ENCODE assay signal across 14 cellular contexts in genomic region chr11:67422894-67423293, GRCh38. TPM values are rescaled to one million over a fixed set of nuclear protein-coding genes. Genes with fewer than 3 reads are reported as not detected.
DNase-seq lines count a peak whose midpoint lies in the region; ATAC-seq and TF ChIP-seq lines count a peak whose summit lies in the region.
"Had no signal": no experiment of that assay in that cellular context is flagged by ENCODE, and none has a peak within 500 bp of the region (broad histone marks: within the 10 kb centered on the region; RNA-seq: fewer than 3 reads in every experiment).

No MANE protein-coding gene starts in this region.

- no peak overlapping the region for H3K27ac Mint-ChIP-seq in natural killer cell
- peak overlapping the region in 1 of 2 donors; percentile 36 for H3K27ac Mint-ChIP-seq in natural killer cell treated with Interleukin-12 subunit alpha and Interleukin-12 subunit beta and Interleukin-15 and Interleukin-18, amount 100 ng/mL, for 72 hours
- peak overlapping the region; percentile 87 for H3K27ac Mint-ChIP-seq in type B pancreatic cell
- H3K27ac Mint-ChIP-seq: activated naive CD8-positive, alpha-beta T cell had no signal

- peaks cover 14 to 49% of the 10 kb centered on the region in 2 donors for H3K4me1 Mint-ChIP-seq in natural killer cell
- H3K4me1 Mint-ChIP-seq in natural killer cell treated with Interleukin-12 subunit alpha and Interleukin-12 subunit beta and Interleukin-15 and Interleukin-18, amount 100 ng/mL, for 72 hours (ENCODE audit: low read depth in 2 of 2) = peaks cover 9 to 26% of the 10 kb centered on the region in 2 donors
- peaks cover 8% of the 10 kb centered on the region for H3K4me1 Mint-ChIP-seq in type B pancreatic cell (ENCODE audit: unreplicated experiment)

- CTCF ChIA-PET in PC-9 (lab: Charles Lee) = interaction anchor here (1.0 kb wide), 1 partner anchor 46 kb away, joined by 4 read pairs; the partner anchor contains the start of gene TMEM134

- no TSS peak for BruUV-seq in PC-9 (replicated peaks; lab: Mats Ljungman, UMichigan)

- H3K27me3 Mint-ChIP-seq in natural killer cell (ENCODE audit: low read depth in 2 of 2) = no peaks in the 10 kb centered on the region
- H3K27me3 Mint-ChIP-seq in natural killer cell treated with Interleukin-12 subunit alpha and Interleukin-12 subunit beta and Interleukin-15 and Interleukin-18, amount 100 ng/mL, for 72 hours = no peaks in the 10 kb centered on the region
- no peaks in the 10 kb centered on the region for H3K27me3 Mint-ChIP-seq in type B pancreatic cell
- H3K27me3 Mint-ChIP-seq: activated naive CD8-positive, alpha-beta T cell had no signal

- no peaks in the 10 kb centered on the region for H4K20me1 ChIP-seq in PC-9 (ENCODE audit: insufficient read depth)

- peak overlapping the region; percentile 36 for H3K27ac ChIP-seq in PC-9
- H3K27ac ChIP-seq: gastroesophageal sphincter, suprapubic skin had no signal

- H3K9me2 ChIP-seq in PC-9 (ENCODE audit: insufficient read depth) = no peaks in the 10 kb centered on the region

- no peak for DNase-seq in natural killer cell
- no peak for DNase-seq in natural killer cell treated with Interleukin-12 subunit alpha and Interleukin-12 subunit beta and Interleukin-15 and Interleukin-18, amount 100 ng/mL, for 72 hours (ENCODE audit: low spot score)
- peak; percentile 77 to 81 for DNase-seq in PC-9
- DNase-seq in type B pancreatic cell (ENCODE audit: extremely low spot score, unreplicated experiment) = no peak
- no peak for DNase-seq in central memory CD4-positive, alpha-beta T cell
- no peak for DNase-seq in NCI-H526 (lab: John Stamatoyannopoulos, UW)
- no peak for DNase-seq in NCI-H1694 (lab: John Stamatoyannopoulos, UW)
- DNase-seq: activated T-cell treated with anti-CD3 and anti-CD28 coated beads for 4 hours, NCI-H187, SW 1271 had no signal

- peak overlapping the region; percentile 28 for H3K4me3 Mint-ChIP-seq in natural killer cell
- no peak overlapping the region for H3K4me3 Mint-ChIP-seq in natural killer cell treated with Interleukin-12 subunit alpha and Interleukin-12 subunit beta and Interleukin-15 and Interleukin-18, amount 100 ng/mL, for 72 hours
- peak overlapping the region; percentile 66 for H3K4me3 Mint-ChIP-seq in type B pancreatic cell
- H3K4me3 Mint-ChIP-seq: activated naive CD8-positive, alpha-beta T cell had no signal

- no peaks in the 10 kb centered on the region for H3K27me3 ChIP-seq in PC-9 (ENCODE audit: insufficient read depth, low read depth)
- H3K27me3 ChIP-seq: gastroesophageal sphincter, suprapubic skin had no signal

- H3K36me3 Mint-ChIP-seq in natural killer cell (no peaks in the 10 kb centered on the region), type B pancreatic cell (no peaks in the 10 kb centered on the region)
- H3K36me3 Mint-ChIP-seq in natural killer cell treated with Interleukin-12 subunit alpha and Interleukin-12 subunit beta and Interleukin-15 and Interleukin-18, amount 100 ng/mL, for 72 hours = no peaks in the 10 kb centered on the region
- H3K36me3 Mint-ChIP-seq: activated naive CD8-positive, alpha-beta T cell had no signal

- H3K9me3 ChIP-seq in PC-9 (ENCODE audit: insufficient read depth, low read depth) = no peaks in the 10 kb centered on the region
- H3K9me3 ChIP-seq: gastroesophageal sphincter, suprapubic skin had no signal

- intact Hi-C loops in natural killer cell (cut with micrococcal nuclease) (no loop called here), PC-9 (cut with micrococcal nuclease; ENCODE audit: unreplicated experiment) (no loop called here)

- H3K4me3 ChIP-seq in PC-9 = no peak overlapping the region
- H3K4me3 ChIP-seq: gastroesophageal sphincter, suprapubic skin had no signal

- H3K4me2 ChIP-seq in PC-9 = peak overlapping the region; percentile 47

- H3K4me1 ChIP-seq in PC-9 (replicated peaks; ENCODE audit: insufficient read depth) = peaks cover 24% of the 10 kb centered on the region

- peaks cover 30% of the 10 kb centered on the region; the same call in 1 of the 2 replicates for H3F3A ChIP-seq in PC-9 (ENCODE audit: insufficient read depth, low read depth)

- TF ChIP-seq CTCF in natural killer cell (IDR thresholded peaks at IDR 0.05) = no peak
- no peak for TF ChIP-seq CTCF in PC-9 (conservative IDR thresholded peaks at IDR 0.05)
- TF ChIP-seq CTCF in type B pancreatic cell (conservative IDR thresholded peaks at IDR 0.05) = no peak

- H3K9me3 Mint-ChIP-seq in natural killer cell = no peaks in the 10 kb centered on the region
- H3K9me3 Mint-ChIP-seq in natural killer cell treated with Interleukin-12 subunit alpha and Interleukin-12 subunit beta and Interleukin-15 and Interleukin-18, amount 100 ng/mL, for 72 hours = no peaks in the 10 kb centered on the region
- H3K9me3 Mint-ChIP-seq in type B pancreatic cell = no peaks in the 10 kb centered on the region

- H3K79me2 ChIP-seq in PC-9 (ENCODE audit: low read depth) = no peaks in the 10 kb centered on the region

- no peak overlapping the region for H2AFZ ChIP-seq in PC-9

- POLR2A ChIA-PET in PC-9 (lab: Charles Lee; ENCODE audit: unreplicated experiment) = interaction anchor here (0.5 kb wide), 1 partner anchor 52 kb away, joined by 6 read pairs; no protein-coding TSS in a partner anchor

- H3K36me3 ChIP-seq in PC-9 (ENCODE audit: low read depth) = no peaks in the 10 kb centered on the region
- H3K36me3 ChIP-seq: gastroesophageal sphincter, suprapubic skin had no signal

- ATAC-seq in natural killer cell = no peak
- no peak for ATAC-seq in natural killer cell treated with Interleukin-12 subunit alpha and Interleukin-12 subunit beta and Interleukin-15 and Interleukin-18, amount 100 ng/mL, for 72 hours
- peak; percentile 27 for ATAC-seq in esophagus mucosa
- ATAC-seq: gastroesophageal sphincter had no signal

RNA-seq across cellular contexts. Expression of gene RPS6KB2, which starts 5.4 kb away (rescaled TPM):
- 10 to 100 TPM; 81.0 to 89.6 (median 84.6) TPM for total RNA-seq in natural killer cell
- 100 to 1,000 TPM in 1 of 2 donors, 10 to 100 TPM in 1; 95.8 to 112 TPM for total RNA-seq in natural killer cell treated with Interleukin-12 subunit alpha and Interleukin-12 subunit beta and Interleukin-15 and Interleukin-18, amount 100 ng/mL, for 72 hours
- 52.0 and 54.0 TPM in 2 replicates for total RNA-seq in PC-9 (2021)
- 95.0 TPM for total RNA-seq in esophagus mucosa
- total RNA-seq in type B pancreatic cell (ENCODE audit: low replicate concordance) = 55.5 and 57.0 TPM in 2 replicates

RNA-seq across cellular contexts. Expression of gene CARNS1, which starts 7.4 kb away (rescaled TPM):
- total RNA-seq in natural killer cell (10 to 100 TPM; 25.0 to 29.0 (median 25.0) TPM), PC-9 (2021) (0.15 and 0.35 TPM in 2 replicates), esophagus mucosa (0.20 TPM), type B pancreatic cell (ENCODE audit: low replicate concordance) (0.31 and 1.5 TPM in 2 replicates)
- total RNA-seq in natural killer cell treated with Interleukin-12 subunit alpha and Interleukin-12 subunit beta and Interleukin-15 and Interleukin-18, amount 100 ng/mL, for 72 hours = 1 to 10 TPM; 2.3 to 4.9 TPM

RNA-seq across cellular contexts. Expression of gene PTPRCAP, which starts 14.6 kb away (rescaled TPM):
- total RNA-seq in natural killer cell (100 to 1,000 TPM; 240 to 301 (median 269) TPM), PC-9 (2021) (1.2 and 1.3 TPM in 2 replicates), esophagus mucosa (2.5 TPM), type B pancreatic cell (ENCODE audit: low replicate concordance) (1.1 and 2.0 TPM in 2 replicates)
- total RNA-seq in natural killer cell treated with Interleukin-12 subunit alpha and Interleukin-12 subunit beta and Interleukin-15 and Interleukin-18, amount 100 ng/mL, for 72 hours = 100 to 1,000 TPM; 198 to 266 TPM

RNA-seq across cellular contexts. Expression of gene TBC1D10C, which starts 19.0 kb away (rescaled TPM):
- total RNA-seq in natural killer cell = 100 to 1,000 TPM; 314 to 359 (median 342) TPM
- total RNA-seq in natural killer cell treated with Interleukin-12 subunit alpha and Interleukin-12 subunit beta and Interleukin-15 and Interleukin-18, amount 100 ng/mL, for 72 hours = 10 to 100 TPM; 79.5 to 88.8 TPM
- 0.58 TPM in 1 of 2 replicates, not detected in the other for total RNA-seq in PC-9 (2021)
- total RNA-seq in esophagus mucosa = 1.5 TPM
- total RNA-seq in type B pancreatic cell (ENCODE audit: low replicate concordance) = 0.87 TPM in 1 of 2 replicates, not detected in the other

RNA-seq across cellular contexts. Expression of gene CORO1B, which starts 20.4 kb away (rescaled TPM):
- total RNA-seq in natural killer cell (10 to 100 TPM in 2 of 3 donors, 1 to 10 TPM in 1; 9.7 to 16.2 (median 15.0) TPM), PC-9 (2021) (129 and 161 TPM in 2 replicates), esophagus mucosa (74.0 TPM), type B pancreatic cell (ENCODE audit: low replicate concordance) (77.4 and 90.2 TPM in 2 replicates)
- total RNA-seq in natural killer cell treated with Interleukin-12 subunit alpha and Interleukin-12 subunit beta and Interleukin-15 and Interleukin-18, amount 100 ng/mL, for 72 hours = 10 to 100 TPM; 24.1 to 29.0 TPM

Comparison
In these comparisons a context has a peak if more than half of its experiments do, and no peak if none do; other contexts are left out.
1. RNA of gene CARNS1, which starts 7.4 kb away (total RNA-seq): 25.0 to 29.0 TPM in natural killer cell; 2.3 to 4.9 TPM in natural killer cell treated with Interleukin-12 subunit alpha and Interleukin-12 subunit beta and Interleukin-15 and Interleukin-18, amount 100 ng/mL, for 72 hours, 0.31 to 1.5 TPM in type B pancreatic cell, 0.20 TPM in esophagus mucosa (single experiment) and 0.15 to 0.35 TPM in PC-9; every median in the first group is over 4 times any median in the second.
2. DNase-seq: peak in PC-9 (2 of 2); none in natural killer cell (single experiment), natural killer cell treated with Interleukin-12 subunit alpha and Interleukin-12 subunit beta and Interleukin-15 and Interleukin-18, amount 100 ng/mL, for 72 hours (single experiment), type B pancreatic cell (single experiment), central memory CD4-positive, alpha-beta T cell (single experiment), NCI-H526 (0 of 2) and NCI-H1694 (single experiment).
3. RNA of gene PTPRCAP, which starts 14.6 kb away (total RNA-seq): 240 to 301 TPM in natural killer cell and 198 to 266 TPM in natural killer cell treated with Interleukin-12 subunit alpha and Interleukin-12 subunit beta and Interleukin-15 and Interleukin-18, amount 100 ng/mL, for 72 hours; 2.5 TPM in esophagus mucosa (single experiment), 1.1 to 2.0 TPM in type B pancreatic cell and 1.2 to 1.3 TPM in PC-9; every median in the first group is over 10 times any median in the second.